Comparison of ENCODE assay signal across 11 cellular contexts in the genomic region with DNA sequence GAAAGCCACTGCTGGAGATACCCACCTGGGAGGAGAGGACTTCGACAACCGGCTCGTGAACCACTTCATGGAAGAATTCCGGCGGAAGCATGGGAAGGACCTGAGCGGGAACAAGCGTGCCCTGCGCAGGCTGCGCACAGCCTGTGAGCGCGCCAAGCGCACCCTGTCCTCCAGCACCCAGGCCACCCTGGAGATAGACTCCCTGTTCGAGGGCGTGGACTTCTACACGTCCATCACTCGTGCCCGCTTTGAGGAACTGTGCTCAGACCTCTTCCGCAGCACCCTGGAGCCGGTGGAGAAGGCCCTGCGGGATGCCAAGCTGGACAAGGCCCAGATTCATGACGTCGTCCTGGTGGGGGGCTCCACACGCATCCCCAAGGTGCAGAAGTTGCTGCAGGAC. TPM values are rescaled to one million over a fixed set of nuclear protein-coding genes. Genes with fewer than 3 reads are reported as not detected.
DNase-seq lines count a peak whose midpoint lies in the region; ATAC-seq, FAIRE-seq and TF ChIP-seq lines count a peak whose summit lies in the region.
"Not testable (repeated sequence)": the region's sequence is repeated elsewhere in the genome, so short reads cannot be mapped to it uniquely, and the experiment has no call there.
"Had no signal": no experiment of that assay in that cellular context is flagged by ENCODE, and none has a peak within 500 bp of the region (broad histone marks: within the 10 kb centered on the region; RNA-seq: fewer than 3 reads in every experiment).

No MANE protein-coding gene starts in this region.

- not testable (repeated sequence) for H3K27ac ChIP-seq in A549; GM23248; H1 (ENCODE audit: low read depth, low read length); iPS DF 6.9 (ENCODE audit: low read length)
- H3K27ac ChIP-seq in spleen = peak overlapping the region in 7 of 8 donors; percentile 54 to 91 (median 86)

- H3K79me1 ChIP-seq in H1 (ENCODE audit: low read depth, low read length) = not testable (repeated sequence)

- not testable (repeated sequence) for H4K5ac ChIP-seq in H1 (ENCODE audit: insufficient read length, low read depth, low read length)

- intact Hi-C loops in spleen (cut with DNase I; ENCODE audit: low total_unique reads) = not testable (repeated sequence)

- POLR2A ChIA-PET in A549 (lab: Yijun Ruan, JAX); H1 (lab: Charles Lee; ENCODE audit: partially characterized antibody): not testable (repeated sequence)
- POLR2A ChIA-PET in naive thymus-derived CD8-positive, alpha-beta T cell (lab: Charles Lee) = interaction anchor here (1.5 kb wide), 1 partner anchor 14 kb away, joined by 3 read pairs; no protein-coding TSS in a partner anchor

- H3K27me3 Mint-ChIP-seq in T-helper 1 cell treated with Interleukin-12 subunit alpha and Interleukin-12 subunit beta and Interleukin-4 antibody, amounts not matched to agents 30 μg/mL and 1 μg/mL, for 36 hours (ENCODE audit: low read depth) = peaks cover 49% of the 10 kb centered on the region
- peaks cover 64% of the 10 kb centered on the region for H3K27me3 Mint-ChIP-seq in activated naive CD4-positive, alpha-beta T cell treated with anti-CD3 and anti-CD28 coated beads, Interleukin-2, amount 10 ng/mL, durations not matched to agents 7 days and 5 days
- not testable (repeated sequence) for H3K27me3 Mint-ChIP-seq in naive thymus-derived CD8-positive, alpha-beta T cell

- H3K23me2 ChIP-seq in H1 (ENCODE audit: low read depth, low read length) = not testable (repeated sequence)

- TF ChIP-seq RAD21 in A549 (conservative IDR thresholded peaks at IDR 0.05 in 1 of 2, IDR thresholded peaks at IDR 0.05 in 1 of 2); H1 (IDR thresholded peaks at IDR 0.05 in 1 of 2, conservative IDR thresholded peaks at IDR 0.05 in 1 of 2; ENCODE audit: low read depth in 2 of 2, low read length in 2 of 2): not testable (repeated sequence)

- not testable (repeated sequence) for H3K9me3 ChIP-seq in A549; GM23248 (ENCODE audit: low read depth); H1 (ENCODE audit: insufficient read depth in 2 of 2, low read depth in 1 of 2, low read length in 1 of 2); iPS DF 6.9 (ENCODE audit: control insufficient read depth, insufficient read depth, low read length); spleen

- H3K14ac ChIP-seq in H1 (ENCODE audit: insufficient read length) = not testable (repeated sequence)

- TF ChIP-seq POLR2A in A549 (IDR thresholded peaks at IDR 0.05; ENCODE audit: low read length); H1 (IDR thresholded peaks at IDR 0.05; ENCODE audit: control extremely low read depth in 1 of 2, low read depth in 2 of 2, low read length in 2 of 2); spleen (IDR thresholded peaks at IDR 0.05): not testable (repeated sequence)

- H4K8ac ChIP-seq in H1 (ENCODE audit: extremely low read depth, insufficient read depth, low read length) = not testable (repeated sequence)

- not testable (repeated sequence) for H3K9ac ChIP-seq in GM23248; H1 (replicated peaks in 1 of 4; ENCODE audit: extremely low read depth in 1 of 4, low read depth in 3 of 4, low read length in 3 of 4)

- H3K23ac ChIP-seq in H1 (ENCODE audit: insufficient read length) = not testable (repeated sequence)

- not testable (repeated sequence) for H3K9me3 Mint-ChIP-seq in T-helper 1 cell treated with Interleukin-12 subunit alpha and Interleukin-12 subunit beta and Interleukin-4 antibody, amounts not matched to agents 30 μg/mL and 1 μg/mL, for 36 hours; activated naive CD4-positive, alpha-beta T cell treated with anti-CD3 and anti-CD28 coated beads, Interleukin-2, amount 10 ng/mL, durations not matched to agents 7 days and 5 days
- H3K9me3 Mint-ChIP-seq in naive thymus-derived CD8-positive, alpha-beta T cell = peaks cover 0 to 12% (median 0%) of the 10 kb centered on the region in 9 donors

- not testable (repeated sequence) for H2BK12ac ChIP-seq in H1 (ENCODE audit: low read depth, low read length)

- not testable (repeated sequence) for TF ChIP-seq EP300 in A549 (IDR thresholded peaks at IDR 0.05); H1 (IDR thresholded peaks at IDR 0.05; ENCODE audit: borderline replicate concordance in 1 of 2, low read depth in 2 of 2, low read length in 2 of 2)

- H3F3A ChIP-seq in GM23248 (ENCODE audit: insufficient read depth) = not testable (repeated sequence)

- not testable (repeated sequence) for H3K36me3 Mint-ChIP-seq in T-helper 1 cell treated with Interleukin-12 subunit alpha and Interleukin-12 subunit beta and Interleukin-4 antibody, amounts not matched to agents 30 μg/mL and 1 μg/mL, for 36 hours (ENCODE audit: low read depth); activated naive CD4-positive, alpha-beta T cell treated with anti-CD3 and anti-CD28 coated beads, Interleukin-2, amount 10 ng/mL, durations not matched to agents 7 days and 5 days; naive thymus-derived CD8-positive, alpha-beta T cell

- H2BK5ac ChIP-seq in H1 (ENCODE audit: low read depth, low read length) = not testable (repeated sequence)

- CTCF ChIA-PET in A549 (lab: Yijun Ruan, JAX); activated naive CD4-positive, alpha-beta T cell treated with anti-CD3 and anti-CD28 coated beads, Interleukin-2, amount 10 ng/mL, durations not matched to agents 7 days and 5 days (lab: Charles Lee); H1 (lab: Charles Lee; ENCODE audit: partially characterized antibody): not testable (repeated sequence)

- not testable (repeated sequence) for H3K56ac ChIP-seq in H1 (replicated peaks; ENCODE audit: insufficient read length, low read depth, low read length)

- H3K4me2 ChIP-seq in A549 = peak overlapping the region; percentile 63
- H3K4me2 ChIP-seq in GM23248 (ENCODE audit: unreplicated experiment) = not testable (repeated sequence)
- H3K4me2 ChIP-seq in H1 (ENCODE audit: insufficient read depth in 1 of 2, low read depth in 2 of 2, low read length in 2 of 2) = peak overlapping the region; percentile 49 to 64

- not testable (repeated sequence) for TF ChIP-seq CTCF in A549 (IDR thresholded peaks at IDR 0.05); H1 (IDR thresholded peaks at IDR 0.05; ENCODE audit: control extremely low read depth in 1 of 3, insufficient read depth in 1 of 3, low read depth in 1 of 3, low read length in 3 of 3); spleen (IDR thresholded peaks at IDR 0.05 in 8 of 11, conservative IDR thresholded peaks at IDR 0.05 in 3 of 11)

- not testable (repeated sequence) for H3K27ac Mint-ChIP-seq in T-helper 1 cell treated with Interleukin-12 subunit alpha and Interleukin-12 subunit beta and Interleukin-4 antibody, amounts not matched to agents 30 μg/mL and 1 μg/mL, for 36 hours; activated naive CD4-positive, alpha-beta T cell treated with anti-CD3 and anti-CD28 coated beads, Interleukin-2, amount 10 ng/mL, durations not matched to agents 7 days and 5 days
- peak overlapping the region in 1 of 10 donors; percentile 99 for H3K27ac Mint-ChIP-seq in naive thymus-derived CD8-positive, alpha-beta T cell

- peaks cover 17% of the 10 kb centered on the region for H3K4me1 Mint-ChIP-seq in T-helper 1 cell treated with Interleukin-12 subunit alpha and Interleukin-12 subunit beta and Interleukin-4 antibody, amounts not matched to agents 30 μg/mL and 1 μg/mL, for 36 hours (ENCODE audit: low read depth)
- H3K4me1 Mint-ChIP-seq in activated naive CD4-positive, alpha-beta T cell treated with anti-CD3 and anti-CD28 coated beads, Interleukin-2, amount 10 ng/mL, durations not matched to agents 7 days and 5 days = peaks cover 23% of the 10 kb centered on the region
- H3K4me1 Mint-ChIP-seq in naive thymus-derived CD8-positive, alpha-beta T cell = peaks cover 8 to 20% (median 16%) of the 10 kb centered on the region in 4 donors

- ATAC-seq in A549; naive thymus-derived CD8-positive, alpha-beta T cell: not testable (repeated sequence)

- not testable (repeated sequence) for H4K20me1 ChIP-seq in GM23248 (ENCODE audit: insufficient read depth); H1 (replicated peaks in 1 of 2; ENCODE audit: control insufficient read depth in 1 of 2, insufficient read depth in 2 of 2, low read length in 2 of 2)

- not testable (repeated sequence) for H3K18ac ChIP-seq in H1 (ENCODE audit: extremely low read depth, low read length)

- not testable (repeated sequence) for H2BK15ac ChIP-seq in H1 (ENCODE audit: low read length)

- peak overlapping the region; percentile 62; the same call in 1 of the 2 replicates for H2AFZ ChIP-seq in GM23248
- H2AFZ ChIP-seq in H1 (ENCODE audit: low read length) = not testable (repeated sequence)

- not testable (repeated sequence) for H2BK120ac ChIP-seq in H1 (replicated peaks; ENCODE audit: low read depth, low read length)

- not testable (repeated sequence) for H3K36me3 ChIP-seq in GM23248 (ENCODE audit: low read depth); H1 (ENCODE audit: control insufficient read depth in 2 of 4, insufficient read depth in 4 of 4, low read length in 3 of 4); iPS DF 6.9 (ENCODE audit: control insufficient read depth, insufficient read depth, low read length)
- peaks cover 0 to 30% (median 0%) of the 10 kb centered on the region in 6 donors for H3K36me3 ChIP-seq in spleen

- not testable (repeated sequence) for FAIRE-seq in A549 (lab: Jason Lieb, UNC); H1 (lab: Jason Lieb, UNC)

- not testable (repeated sequence) for H4K91ac ChIP-seq in H1 (replicated peaks; ENCODE audit: insufficient read length, low read length)

- H3K9me2 ChIP-seq in GM23248 (ENCODE audit: insufficient read depth) = not testable (repeated sequence)

- H3K27me3 ChIP-seq in GM23248 (replicated peaks; ENCODE audit: insufficient read depth); iPS DF 6.9 (ENCODE audit: control insufficient read depth, insufficient read depth, low read length); spleen (replicated peaks in 1 of 7): not testable (repeated sequence)
- peaks cover 11 to 21% (median 16%) of the 10 kb centered on the region in 4 experiments; a peak in 6 of 7 replicates for H3K27me3 ChIP-seq in H1 (replicated peaks in 1 of 4; ENCODE audit: control insufficient read depth in 3 of 4, extremely low read depth in 1 of 4, insufficient read depth in 3 of 4, low read length in 3 of 4)

- H3K79me2 ChIP-seq in GM23248 (ENCODE audit: insufficient read depth); H1 (ENCODE audit: control insufficient read depth in 1 of 2, insufficient read depth in 2 of 2, low read length in 2 of 2): not testable (repeated sequence)

- H3K4me3 ChIP-seq in A549 (peak overlapping the region; percentile 45), GM23248 (peak overlapping the region; percentile 79), H1 (ENCODE audit: extremely low read depth in 1 of 4, insufficient read depth in 2 of 4, low read depth in 3 of 4, low read length in 4 of 4) (peak overlapping the region; percentile 23 to 68 (median 43); a peak in 4 of 8 replicates), iPS DF 6.9 (ENCODE audit: low read length) (peak overlapping the region; percentile 32; the same call in 1 of the 2 replicates), spleen (peak overlapping the region in 7 of 8 donors; percentile 22 to 89 (median 71))

- not testable (repeated sequence) for DNase-seq in A549 (ENCODE audit: low read depth in 1 of 2, low spot score in 1 of 2); GM23248; activated naive CD4-positive, alpha-beta T cell treated with anti-CD3 and anti-CD28 coated beads, Interleukin-2, amount 10 ng/mL, durations not matched to agents 7 days and 5 days; H1 (ENCODE audit: low read depth in 1 of 2, low spot score in 2 of 2); iPS DF 6.9 (ENCODE audit: low read depth, low spot score); naive thymus-derived CD8-positive, alpha-beta T cell
- DNase-seq in spleen = peak; percentile 84

- in situ Hi-C loops in GM23248 (cut with MboI) = not testable (repeated sequence)

- H3K4me3 Mint-ChIP-seq in T-helper 1 cell treated with Interleukin-12 subunit alpha and Interleukin-12 subunit beta and Interleukin-4 antibody, amounts not matched to agents 30 μg/mL and 1 μg/mL, for 36 hours = peak overlapping the region; percentile 76
- peak overlapping the region; percentile 72 for H3K4me3 Mint-ChIP-seq in activated naive CD4-positive, alpha-beta T cell treated with anti-CD3 and anti-CD28 coated beads, Interleukin-2, amount 10 ng/mL, durations not matched to agents 7 days and 5 days
- peak overlapping the region; percentile 72 to 90 (median 83) for H3K4me3 Mint-ChIP-seq in naive thymus-derived CD8-positive, alpha-beta T cell

- not testable (repeated sequence) for H2AK5ac ChIP-seq in H1 (ENCODE audit: low read depth, low read length)

- WGBS in A549 (ENCODE audit: missing lambda C conversion rate) = 93% methylated on average over 9 of the region's 23 CpGs
- WGBS in GM23248 (ENCODE audit: low coverage in 1 of 2, low lambda C conversion rate in 2 of 2, missing lambda C conversion rate in 2 of 2), 2 experiments = 43 to 48% methylated on average over 16 to 21 of the region's 23 CpGs
- 72% methylated on average over 12 of the region's 23 CpGs; no CpG with 5 or more reads in 1 of the 2 experiments for WGBS in H1 (ENCODE audit: extremely low coverage in 1 of 2, insufficient coverage in 1 of 2, insufficient read length in 1 of 2, insufficient replicate concordance in 2 of 2, low coverage in 1 of 2, low lambda C conversion rate in 2 of 2, missing lambda C conversion rate in 1 of 2), 2 experiments
- WGBS in iPS DF 6.9 (ENCODE audit: insufficient coverage, insufficient read length) = no CpG with 5 or more reads among the region's 23 CpGs
- 5 to 59% (median 38%) methylated on average over 4 to 23 of the region's 23 CpGs; no CpG with 5 or more reads in 1 of the 5 donors for WGBS in spleen, 5 donors

- H3K4ac ChIP-seq in H1 (replicated peaks; ENCODE audit: insufficient read length, low read depth, low read length) = not testable (repeated sequence)

- H3K4me1 ChIP-seq in A549; GM23248 (ENCODE audit: insufficient read depth); H1 (replicated peaks in 1 of 4; ENCODE audit: control insufficient read depth in 3 of 4, insufficient read depth in 4 of 4, low read length in 3 of 4); iPS DF 6.9 (ENCODE audit: control insufficient read depth, insufficient read depth, low read length): not testable (repeated sequence)
- peaks cover 0 to 45% (median 11%) of the 10 kb centered on the region in 6 donors for H3K4me1 ChIP-seq in spleen

- not testable (repeated sequence) for H2BK20ac ChIP-seq in H1 (ENCODE audit: low read length)

RNA-seq across cellular contexts. Expression of a gene that starts 1.0 kb away (rescaled TPM):
- polyA plus RNA-seq in A549 (2011; rRNA removed) (0.22 and 0.58 TPM in 2 replicates), A549 (2017; fragmentation: RNase III; extraction: RNeasy Plus Mini Kit Qiagen cat#74134 plus additional on column Dnase treatment) (0.26 to 0.50 TPM (median 0.50 TPM) in 3 replicates), GM23248 (2016; fragmentation: Nextera tagmentation; extraction: Ambion mirVana) (0.13 and 0.23 TPM in 2 replicates), H1 (2011; rRNA removed) (0.05 and 0.06 TPM in 2 replicates), spleen (10 to 100 TPM in 1 of 3 donors, 1 to 10 TPM in 2; 3.6 to 12.4 (median 8.1) TPM)
- 0.71 and 0.73 TPM in 2 replicates for polyA plus RNA-seq in A549 (2012; cell fraction: cytosol; rRNA removed)
- 0.73 and 1.1 TPM in 2 replicates for polyA plus RNA-seq in A549 (2012; cell fraction: nucleus; rRNA removed)
- 0.49 and 0.62 TPM in 2 replicates for polyA minus RNA-seq in A549 (2011; rRNA and poly(A)+ RNA removed)
- total RNA-seq in GM23248 (2014; rRNA removed; shearing (Covaris generic)) = not detected in 2 replicates
- 0.15 and 0.17 TPM in 2 replicates for total RNA-seq in H1 (2021; fragmentation: NEBNext Ultra II Directional; extraction: Animal tissue kit (Norgen Biotek cat#: 25700))
- 0.05 TPM for polyA plus RNA-seq in H1 (2011; cell fraction: cytosol; rRNA removed)
- not detected for polyA plus RNA-seq in H1 (2011; cell fraction: nucleus; rRNA removed)
- 0.11 to 0.15 TPM in 2 of 4 replicates, not detected in the others for polyA plus RNA-seq in H1 (2012, experiment 1 of 2)
- polyA plus RNA-seq in H1 (2012, experiment 2 of 2) = 0.08 TPM
- polyA plus RNA-seq in H1 (2013, experiment 1 of 2) = not detected
- not detected for polyA plus RNA-seq in H1 (2013, experiment 2 of 2)
- not detected in 2 replicates for polyA minus RNA-seq in H1 (2011; rRNA and poly(A)+ RNA removed)
- polyA minus RNA-seq in H1 (2011; cell fraction: cytosol; rRNA and poly(A)+ RNA removed) = not detected
- polyA minus RNA-seq in H1 (2011; cell fraction: nucleus; rRNA and poly(A)+ RNA removed) = 0.30 TPM
- 1 to 10 TPM; 3.1 to 3.6 TPM for total RNA-seq in naive thymus-derived CD8-positive, alpha-beta T cell
- under 1 TPM in 1 of 3 donors, not detected in 2; 0.06 TPM for polyA plus RNA-seq in naive thymus-derived CD8-positive, alpha-beta T cell
- 10 to 100 TPM; 13.0 to 52.2 (median 33.8) TPM for total RNA-seq in spleen

RNA-seq across cellular contexts. Expression of a gene that starts 20.1 kb away (rescaled TPM):
- polyA plus RNA-seq in A549 (2011; rRNA removed) (0.12 and 0.13 TPM in 2 replicates), A549 (2017; fragmentation: RNase III; extraction: RNeasy Plus Mini Kit Qiagen cat#74134 plus additional on column Dnase treatment) (not detected in 3 replicates), GM23248 (2016; fragmentation: Nextera tagmentation; extraction: Ambion mirVana) (not detected in 2 replicates), H1 (2011; rRNA removed) (0.28 and 0.86 TPM in 2 replicates), spleen (10 to 100 TPM; 13.9 to 24.2 (median 24.1) TPM)
- polyA plus RNA-seq in A549 (2012; cell fraction: cytosol; rRNA removed) = not detected in 2 replicates
- polyA plus RNA-seq in A549 (2012; cell fraction: nucleus; rRNA removed) = not detected in 2 replicates
- polyA minus RNA-seq in A549 (2011; rRNA and poly(A)+ RNA removed) = not detected in 2 replicates
- not detected in 2 replicates for total RNA-seq in GM23248 (2014; rRNA removed; shearing (Covaris generic))
- 0.55 and 0.71 TPM in 2 replicates for total RNA-seq in H1 (2021; fragmentation: NEBNext Ultra II Directional; extraction: Animal tissue kit (Norgen Biotek cat#: 25700))
- 0.49 TPM for polyA plus RNA-seq in H1 (2011; cell fraction: cytosol; rRNA removed)
- 0.26 TPM for polyA plus RNA-seq in H1 (2011; cell fraction: nucleus; rRNA removed)
- polyA plus RNA-seq in H1 (2012, experiment 1 of 2) = 0.39 to 0.71 TPM (median 0.51 TPM) in 4 replicates
- polyA plus RNA-seq in H1 (2012, experiment 2 of 2) = 0.30 TPM
- polyA plus RNA-seq in H1 (2013, experiment 1 of 2) = 1.6 TPM
- polyA plus RNA-seq in H1 (2013, experiment 2 of 2) = 1.7 TPM
- polyA minus RNA-seq in H1 (2011; rRNA and poly(A)+ RNA removed) = 0.19 and 0.34 TPM in 2 replicates
- polyA minus RNA-seq in H1 (2011; cell fraction: cytosol; rRNA and poly(A)+ RNA removed) = not detected
- polyA minus RNA-seq in H1 (2011; cell fraction: nucleus; rRNA and poly(A)+ RNA removed) = not detected
- total RNA-seq in naive thymus-derived CD8-positive, alpha-beta T cell = under 1 TPM; 0.34 to 0.52 TPM
- polyA plus RNA-seq in naive thymus-derived CD8-positive, alpha-beta T cell = under 1 TPM in 2 of 3 donors, not detected in 1; 0.41 to 0.84 TPM
- total RNA-seq in spleen = 100 to 1,000 TPM; 105 to 328 (median 160) TPM
- total RNA-seq: mammary epithelial cell had no signal

RNA-seq across cellular contexts. Expression of a gene that starts 24.3 kb away (rescaled TPM):
- not detected in 2 replicates for polyA plus RNA-seq in A549 (2011; rRNA removed)
- not detected in 2 replicates for polyA plus RNA-seq in A549 (2012; cell fraction: cytosol; rRNA removed)
- polyA plus RNA-seq in A549 (2012; cell fraction: nucleus; rRNA removed) = not detected in 2 replicates
- not detected in 3 replicates for polyA plus RNA-seq in A549 (2017; fragmentation: RNase III; extraction: RNeasy Plus Mini Kit Qiagen cat#74134 plus additional on column Dnase treatment)
- polyA minus RNA-seq in A549 (2011; rRNA and poly(A)+ RNA removed) = not detected in 2 replicates
- total RNA-seq in GM23248 (2014; rRNA removed; shearing (Covaris generic)) = not detected in 2 replicates
- polyA plus RNA-seq in GM23248 (2016; fragmentation: Nextera tagmentation; extraction: Ambion mirVana) = not detected in 2 replicates
- not detected in 2 replicates for total RNA-seq in H1 (2021; fragmentation: NEBNext Ultra II Directional; extraction: Animal tissue kit (Norgen Biotek cat#: 25700))
- not detected in 2 replicates for polyA plus RNA-seq in H1 (2011; rRNA removed)
- not detected for polyA plus RNA-seq in H1 (2011; cell fraction: cytosol; rRNA removed)
- polyA plus RNA-seq in H1 (2011; cell fraction: nucleus; rRNA removed) = not detected
- polyA plus RNA-seq in H1 (2012, experiment 1 of 2) = not detected in 4 replicates
- polyA plus RNA-seq in H1 (2012, experiment 2 of 2) = not detected
- polyA plus RNA-seq in H1 (2013, experiment 1 of 2) = not detected
- not detected for polyA plus RNA-seq in H1 (2013, experiment 2 of 2)
- not detected in 2 replicates for polyA minus RNA-seq in H1 (2011; rRNA and poly(A)+ RNA removed)
- polyA minus RNA-seq in H1 (2011; cell fraction: cytosol; rRNA and poly(A)+ RNA removed) = not detected
- not detected for polyA minus RNA-seq in H1 (2011; cell fraction: nucleus; rRNA and poly(A)+ RNA removed)
- total RNA-seq in naive thymus-derived CD8-positive, alpha-beta T cell = 1 to 10 TPM in 1 of 2 experiments, under 1 TPM in 1; 0.74 to 1.1 TPM
- 10 to 100 TPM in 1 of 3 donors, 1 to 10 TPM in 2; 1.7 to 33.2 (median 2.3) TPM for polyA plus RNA-seq in naive thymus-derived CD8-positive, alpha-beta T cell
- 100 to 1,000 TPM; 187 to 532 (median 359) TPM for total RNA-seq in spleen
- 10 to 100 TPM; 35.5 to 91.8 (median 59.0) TPM for polyA plus RNA-seq in spleen
- total RNA-seq: mammary epithelial cell, PC-9 had no signal
- polyA plus RNA-seq: mammary epithelial cell, SK-N-SH had no signal

Comparison
In these comparisons a context has a peak if more than half of its experiments do, and no peak if none do; other contexts are left out.
1. RNA of a gene that starts 20.1 kb away (polyA plus RNA-seq): 13.9 to 24.2 TPM in spleen; 0.26 to 1.7 TPM in H1, 0.41 to 0.84 TPM in naive thymus-derived CD8-positive, alpha-beta T cell, 0.12 to 0.13 TPM in A549 and not detected in GM23248; every median in the first group is over 4 times any median in the second.
2. Peak in every context shown above with its lines, with median percentiles within 50 percentile points of each other: H3K4me3 ChIP-seq and H3K4me3 Mint-ChIP-seq.